In genomic region chr2:180494286-180494685, GRCh38 we compare ENCODE assay signal across 27 cellular contexts.
"Had no signal": no experiment of that assay in that cellular context is flagged by ENCODE, and none has a peak within 500 bp of the region (broad histone marks: within the 10 kb centered on the region; RNA-seq: fewer than 3 reads in every experiment).

No MANE protein-coding gene starts in this region.

- H3K36me3 ChIP-seq: esophagus muscularis mucosa, gastroesophageal sphincter, heart left ventricle, right lobe of liver, stomach, thyroid gland had no signal

- H3K4me2 ChIP-seq: hepatocyte, smooth muscle cell had no signal

- H3K4me1 ChIP-seq: esophagus muscularis mucosa, foreskin keratinocyte, gastroesophageal sphincter, heart left ventricle, parathyroid adenoma, right lobe of liver, stomach, thyroid gland had no signal

- H3K9me3 Mint-ChIP-seq: memory B cell had no signal

- H3K36me3 Mint-ChIP-seq: memory B cell; naive B cell; natural killer cell treated with Interleukin-12 subunit alpha and Interleukin-12 subunit beta and Interleukin-15 and Interleukin-18, amount 100 ng/mL, for 72 hours had no signal

- H3K27ac Mint-ChIP-seq: memory B cell; mesothelial cell of epicardium; naive B cell; natural killer cell treated with Interleukin-12 subunit alpha and Interleukin-12 subunit beta and Interleukin-15 and Interleukin-18, amount 100 ng/mL, for 72 hours; progenitor cell of endocrine pancreas had no signal

- DNase-seq: cortex of kidney; effector CD4-positive, alpha-beta T cell; foreskin keratinocyte; heart left ventricle; left ventricle myocardium superior; mucosa of descending colon; naive B cell; right lobe of liver; stimulated activated CD4-positive, alpha-beta T cell treated with anti-CD3 and anti-CD28 coated beads, Interleukin-12 subunit alpha, Interleukin-12 subunit beta, amount 100 ng/mL, for 4 hours; stimulated activated CD4-positive, alpha-beta T cell treated with anti-CD3 and anti-CD28 coated beads, Interleukin-1b, Interleukin-23, amount 100 ng/mL, for 48 hours; stimulated activated CD4-positive, alpha-beta T cell treated with anti-CD3 and anti-CD28 coated beads, Interleukin-4, amount 100 ng/mL, for 1 hour; stimulated activated CD8-positive, alpha-beta memory T cell treated with anti-CD3 and anti-CD28 coated beads, Interleukin-4, amount 100 ng/mL, for 48 hours; stimulated activated naive CD4-positive, alpha-beta T cell treated with Interleukin-2 at 50 U/mL for 16 hours; stomach; thyroid gland; trophoblast cell had no signal

- H3K4me3 Mint-ChIP-seq: memory B cell; mesothelial cell of epicardium; naive B cell; natural killer cell treated with Interleukin-12 subunit alpha and Interleukin-12 subunit beta and Interleukin-15 and Interleukin-18, amount 100 ng/mL, for 72 hours; neural crest cell had no signal

- H3K9ac ChIP-seq: parathyroid adenoma had no signal

- H3K79me2 ChIP-seq: hepatocyte, parathyroid adenoma had no signal

- H2AFZ ChIP-seq: hepatocyte, parathyroid adenoma had no signal

- H3K9me3 ChIP-seq: mucosa of descending colon, right lobe of liver, thyroid gland had no signal

- H3K4me3 ChIP-seq: esophagus muscularis mucosa, gastroesophageal sphincter, heart left ventricle, hepatocyte, lung, mucosa of descending colon, right lobe of liver, smooth muscle cell, stomach, thyroid gland had no signal

- H3K27me3 Mint-ChIP-seq: memory B cell; naive B cell; natural killer cell treated with Interleukin-12 subunit alpha and Interleukin-12 subunit beta and Interleukin-15 and Interleukin-18, amount 100 ng/mL, for 72 hours; progenitor cell of endocrine pancreas had no signal

- H3K27me3 ChIP-seq: esophagus muscularis mucosa, foreskin keratinocyte, gastroesophageal sphincter, hepatocyte, right lobe of liver, stomach, thyroid gland had no signal

- H3K4me1 Mint-ChIP-seq: memory B cell, mesothelial cell of epicardium, naive B cell, neural crest cell had no signal

- H3K27ac ChIP-seq: esophagus muscularis mucosa, foreskin keratinocyte, gastroesophageal sphincter, heart left ventricle, hepatocyte, parathyroid adenoma, right lobe of liver, stomach, thyroid gland had no signal
